Comparison of ENCODE assay signal across 13 cellular contexts in genomic region chr21:41932191-41932575, GRCh38. TPM values are rescaled to one million over a fixed set of nuclear protein-coding genes. Genes with fewer than 3 reads are reported as not detected.
DNase-seq lines count a peak whose midpoint lies in the region; ATAC-seq, FAIRE-seq and TF ChIP-seq lines count a peak whose summit lies in the region.
"Had no signal": no experiment of that assay in that cellular context is flagged by ENCODE, and none has a peak within 500 bp of the region (broad histone marks: within the 10 kb centered on the region; RNA-seq: fewer than 3 reads in every experiment).

No MANE protein-coding gene starts in this region.

- no peak overlapping the region for H3K27ac Mint-ChIP-seq in Calu3 (ENCODE audit: unreplicated experiment)
- H3K27ac Mint-ChIP-seq: activated T-helper 17 cell treated with anti-CD3 and anti-CD28 coated beads, Interleukin-2, amount 50 U/mL, for 72 hours; stimulated activated effector memory CD8-positive, alpha-beta T cell treated with anti-CD3 and anti-CD28 coated beads, Interleukin-12 subunit alpha, Interleukin-12 subunit beta, amount 100 ng/mL, for 72 hours had no signal

- H3K4me2 ChIP-seq in HepG2 (ENCODE audit: low read depth, low read length) (peak overlapping the region; percentile 71), hepatocyte (peak overlapping the region; percentile 33)

- H3K4me1 ChIP-seq in HepG2 (ENCODE audit: insufficient read depth, low read length) (peaks cover 51% of the 10 kb centered on the region), right lobe of liver (peaks cover 0 to 11% (median 5%) of the 10 kb centered on the region in 4 donors), hepatocyte (ENCODE audit: insufficient read depth) (peaks cover 19% of the 10 kb centered on the region)

- H3K4me3 ChIP-seq in HepG2 (replicated peaks in 1 of 3; ENCODE audit: insufficient read depth in 1 of 3, low read depth in 2 of 3, low read length in 3 of 3) (peak overlapping the region in 1 of 3 experiments; percentile 59; a peak in 3 of 6 replicates), right lobe of liver (no peak overlapping the region), astrocyte of the cerebellum (ENCODE audit: low read depth, low read length) (no peak overlapping the region), hepatocyte (no peak overlapping the region)
- H3K4me3 ChIP-seq: esophagus muscularis mucosa had no signal

- H3K36me3 Mint-ChIP-seq in Calu3 (ENCODE audit: insufficient read depth, unreplicated experiment) = no peaks in the 10 kb centered on the region
- H3K36me3 Mint-ChIP-seq: stimulated activated effector memory CD8-positive, alpha-beta T cell treated with anti-CD3 and anti-CD28 coated beads, Interleukin-12 subunit alpha, Interleukin-12 subunit beta, amount 100 ng/mL, for 72 hours had no signal

- TF ChIP-seq POLR2A in HepG2 (IDR thresholded peaks at IDR 0.05; ENCODE audit: insufficient read depth in 1 of 2, low read depth in 2 of 2, low read length in 2 of 2) (no peak), right lobe of liver (IDR thresholded peaks at IDR 0.05) (no peak)

- H3K9me2 ChIP-seq in hepatocyte (replicated peaks; ENCODE audit: insufficient read depth) = no peaks in the 10 kb centered on the region

- BruUV-seq in HepG2 (replicated peaks; lab: Mats Ljungman, UMichigan) = no TSS peak
- no TSS peak for BruUV-seq in Calu3 (replicated peaks; lab: Mats Ljungman, UMichigan)

- no peak for FAIRE-seq in HepG2 (lab: Jason Lieb, UNC)

- H3K9ac ChIP-seq in HepG2 (ENCODE audit: insufficient read depth, low read depth, low read length) = no peak overlapping the region

- in situ Hi-C loops in HepG2 (cut with HindIII; ENCODE audit: extremely low pct_ligation_motif_present, low pct_unique_long_range_greater_than_20kb) = no loop called here
- in situ Hi-C loops in astrocyte of the cerebellum (cut with HindIII; ENCODE audit: low sequenced_read_pairs) = loop anchor here (25.0 kb wide), 2 partner anchors 155 to 320 kb away; no protein-coding TSS in a partner anchor

- H3K27ac ChIP-seq in HepG2 (ENCODE audit: extremely low read length, insufficient read depth, low read length) (peak overlapping the region; percentile 52), right lobe of liver (no peak overlapping the region), hepatocyte (no peak overlapping the region)

- no peak overlapping the region for H3K4me3 Mint-ChIP-seq in Calu3 (ENCODE audit: low read depth, unreplicated experiment)
- H3K4me3 Mint-ChIP-seq: activated T-helper 17 cell treated with anti-CD3 and anti-CD28 coated beads, Interleukin-2, amount 50 U/mL, for 72 hours; CD4-positive, CD25-positive, alpha-beta regulatory T cell; stimulated activated effector memory CD8-positive, alpha-beta T cell treated with anti-CD3 and anti-CD28 coated beads, Interleukin-12 subunit alpha, Interleukin-12 subunit beta, amount 100 ng/mL, for 72 hours had no signal

- H3K79me2 ChIP-seq in HepG2 (ENCODE audit: insufficient read depth, low read length) = peaks cover 7% of the 10 kb centered on the region
- H3K79me2 ChIP-seq in hepatocyte = no peaks in the 10 kb centered on the region

- POLR2A ChIA-PET in HepG2 (lab: Yijun Ruan, JAX) = interaction anchor here (1.1 to 2.8 kb wide), 4 partner anchors 20 to 42 kb away, joined by 3 to 14 read pairs (median 6); no protein-coding TSS in a partner anchor

- H3K27me3 ChIP-seq in HepG2 (ENCODE audit: control insufficient read depth in 1 of 2, insufficient read depth in 2 of 2, low read length in 2 of 2) = no peaks in the 10 kb centered on the region
- no peaks in the 10 kb centered on the region for H3K27me3 ChIP-seq in right lobe of liver
- no peaks in the 10 kb centered on the region for H3K27me3 ChIP-seq in hepatocyte
- H3K27me3 ChIP-seq: esophagus muscularis mucosa had no signal

- DNase-seq in HepG2 (ENCODE audit: low spot score) (no peak), right lobe of liver (no peak), astrocyte of the cerebellum (ENCODE audit: low read depth) (peak; percentile 61), hepatocyte (ENCODE audit: low spot score) (peak; percentile 22), retina (no peak), T-helper 9 cell (no peak), Calu3 (no peak), SKM-1 (lab: John Stamatoyannopoulos, UW; ENCODE audit: unreplicated experiment) (no peak)
- DNase-seq: CD4-positive, CD25-positive, alpha-beta regulatory T cell; nucleus accumbens had no signal

- no peak for TF ChIP-seq RAD21 in HepG2 (CRISPR knock-in tag; IDR thresholded peaks at IDR 0.05)

- no peaks in the 10 kb centered on the region for H3K9me3 Mint-ChIP-seq in Calu3 (ENCODE audit: low read depth, unreplicated experiment)
- H3K9me3 Mint-ChIP-seq: activated T-helper 17 cell treated with anti-CD3 and anti-CD28 coated beads, Interleukin-2, amount 50 U/mL, for 72 hours; stimulated activated effector memory CD8-positive, alpha-beta T cell treated with anti-CD3 and anti-CD28 coated beads, Interleukin-12 subunit alpha, Interleukin-12 subunit beta, amount 100 ng/mL, for 72 hours had no signal

- H3K36me3 ChIP-seq in HepG2 (replicated peaks in 1 of 2; ENCODE audit: control insufficient read depth in 1 of 2, insufficient read depth in 2 of 2, low read length in 2 of 2) = no peaks in the 10 kb centered on the region; a peak in 1 of 5 replicates
- no peaks in the 10 kb centered on the region for H3K36me3 ChIP-seq in right lobe of liver
- no peaks in the 10 kb centered on the region for H3K36me3 ChIP-seq in hepatocyte (replicated peaks; ENCODE audit: insufficient read depth, low read depth)
- H3K36me3 ChIP-seq: esophagus muscularis mucosa had no signal

- peak; percentile 49 for TF ChIP-seq CTCF in HepG2 (CRISPR knock-in tag; IDR thresholded peaks at IDR 0.05)
- no peak for TF ChIP-seq CTCF in right lobe of liver (IDR thresholded peaks at IDR 0.05)
- TF ChIP-seq CTCF in astrocyte of the cerebellum (IDR thresholded peaks at IDR 0.05; ENCODE audit: low read depth, low read length, missing control alignments) = peak; percentile 41
- no peak for TF ChIP-seq CTCF in hepatocyte (IDR thresholded peaks at IDR 0.05; ENCODE audit: poor library complexity)
- TF ChIP-seq CTCF in Calu3 (IDR thresholded peaks at IDR 0.05; ENCODE audit: unreplicated experiment) = no peak

- H3K9me3 ChIP-seq in HepG2 (ENCODE audit: low read length) = no peaks in the 10 kb centered on the region
- H3K9me3 ChIP-seq in right lobe of liver = no peaks in the 10 kb centered on the region
- H3K9me3 ChIP-seq in hepatocyte (ENCODE audit: low read depth) = no peaks in the 10 kb centered on the region
- H3K9me3 ChIP-seq: esophagus muscularis mucosa had no signal

- WGBS in HepG2 (ENCODE audit: low lambda C conversion rate) = 53% methylated on average over 13 of the region's 13 CpGs
- WGBS in right lobe of liver (ENCODE audit: insufficient coverage, low coverage, low lambda C conversion rate, missing lambda C conversion rate) = 64% methylated on average over 8 of the region's 13 CpGs
- 86% methylated on average over 13 of the region's 13 CpGs for WGBS in hepatocyte (ENCODE audit: low lambda C conversion rate, missing lambda C conversion rate)

- no peaks in the 10 kb centered on the region for H3K27me3 Mint-ChIP-seq in Calu3 (ENCODE audit: unreplicated experiment)

- ATAC-seq in HepG2 = peak; percentile 73
- no peak for ATAC-seq in right lobe of liver
- ATAC-seq: activated T-helper 17 cell treated with anti-CD3 and anti-CD28 coated beads, Interleukin-2, amount 50 U/mL, for 72 hours; stimulated activated effector memory CD8-positive, alpha-beta T cell treated with anti-CD3 and anti-CD28 coated beads, Interleukin-12 subunit alpha, Interleukin-12 subunit beta, amount 100 ng/mL, for 72 hours had no signal

- H4K20me1 ChIP-seq in HepG2 (ENCODE audit: insufficient read depth, low read length) (no peaks in the 10 kb centered on the region), hepatocyte (ENCODE audit: insufficient read depth, poor library complexity, severe bottlenecking) (no peaks in the 10 kb centered on the region)

- H2AFZ ChIP-seq in HepG2 (ENCODE audit: low read length) (no peak overlapping the region), hepatocyte (no peak overlapping the region)

- CTCF ChIA-PET in HepG2 (lab: Yijun Ruan, JAX; ENCODE audit: low intra/inter-chr PET ratio, low total read pairs) = no interaction called here
- CTCF ChIA-PET in Calu3 (lab: Charles Lee) = no interaction called here

- intact Hi-C loops in HepG2 (cut with micrococcal nuclease; ENCODE audit: unreplicated experiment) = loop anchor here (2.0 kb wide), 1 partner anchor 25 kb away; no protein-coding TSS in a partner anchor
- intact Hi-C loops in right lobe of liver (cut with DNase I) = no loop called here
- intact Hi-C loops in Calu3 (cut with micrococcal nuclease; ENCODE audit: unreplicated experiment) = no loop called here

- peaks cover 9% of the 10 kb centered on the region for H3K4me1 Mint-ChIP-seq in Calu3 (ENCODE audit: low read depth, unreplicated experiment)
- H3K4me1 Mint-ChIP-seq: activated T-helper 17 cell treated with anti-CD3 and anti-CD28 coated beads, Interleukin-2, amount 50 U/mL, for 72 hours had no signal

- no peak for TF ChIP-seq EP300 in HepG2 (IDR thresholded peaks at IDR 0.05; ENCODE audit: low read depth in 2 of 2, low read length in 2 of 2)
- TF ChIP-seq EP300 in HepG2 (CRISPR knock-in tag; IDR thresholded peaks at IDR 0.05; ENCODE audit: borderline replicate concordance) = no peak

RNA-seq across cellular contexts. Expression of gene C2CD2, which starts 21.6 kb away (rescaled TPM):
- 10.4 and 12.5 TPM in 2 replicates for total RNA-seq in HepG2 (2016; rRNA removed; fragmentation: Illumina TruSeq; extraction: Trizol)
- 7.3 and 11.5 TPM in 2 replicates for total RNA-seq in HepG2 (2016; cell fraction: cytosol; rRNA removed; fragmentation: Illumina TruSeq; extraction: Trizol; ENCODE audit: low read depth)
- 10.9 and 12.2 TPM in 2 replicates for total RNA-seq in HepG2 (2016; cell fraction: insoluble cytoplasmic fraction; rRNA removed; fragmentation: Illumina TruSeq; extraction: Trizol)
- 9.5 and 12.2 TPM in 2 replicates for total RNA-seq in HepG2 (2016; cell fraction: membrane; rRNA removed; fragmentation: Illumina TruSeq; extraction: Trizol)
- total RNA-seq in HepG2 (2016; cell fraction: nucleus; rRNA removed; fragmentation: Illumina TruSeq; extraction: Trizol) = 14.5 and 19.4 TPM in 2 replicates
- polyA plus RNA-seq in HepG2 (2011; rRNA removed) = 19.5 and 19.7 TPM in 2 replicates
- 11.6 and 12.9 TPM in 2 replicates for polyA plus RNA-seq in HepG2 (2011; cell fraction: cytosol; rRNA removed)
- polyA plus RNA-seq in HepG2 (2011; cell fraction: nucleus; rRNA removed) = 29.5 and 36.3 TPM in 2 replicates
- 8.1 and 8.7 TPM in 2 replicates for polyA plus RNA-seq in HepG2 (2012)
- polyA plus RNA-seq in HepG2 (2016; cell fraction: cytosol; fragmentation: Illumina TruSeq; extraction: Trizol; ENCODE audit: low read depth) = 1.3 and 1.9 TPM in 2 replicates
- 7.6 and 8.0 TPM in 2 replicates for polyA plus RNA-seq in HepG2 (2016; cell fraction: insoluble cytoplasmic fraction; fragmentation: Illumina TruSeq; extraction: Trizol; ENCODE audit: low read depth)
- polyA plus RNA-seq in HepG2 (2016; cell fraction: membrane; fragmentation: Illumina TruSeq; extraction: Trizol; ENCODE audit: low read depth) = 3.9 and 4.6 TPM in 2 replicates
- 22.5 and 23.5 TPM in 2 replicates for polyA plus RNA-seq in HepG2 (2016; cell fraction: nucleus; fragmentation: Illumina TruSeq; extraction: Trizol; ENCODE audit: insufficient read depth, low read depth)
- polyA minus RNA-seq in HepG2 (2011; rRNA and poly(A)+ RNA removed; ENCODE audit: low replicate concordance) = 80.5 and 82.8 TPM in 2 replicates
- polyA minus RNA-seq in HepG2 (2011; cell fraction: cytosol; rRNA and poly(A)+ RNA removed) = 15.5 and 21.5 TPM in 2 replicates
- 34.5 and 38.3 TPM in 2 replicates for polyA minus RNA-seq in HepG2 (2011; cell fraction: nucleus; rRNA and poly(A)+ RNA removed)
- 10 to 100 TPM in 1 of 6 experiments, 1 to 10 TPM in 5; 7.3 to 11.4 (median 8.3) TPM for total RNA-seq in right lobe of liver
- total RNA-seq in hepatocyte = 8.6 and 13.9 TPM in 2 replicates
- 6.4 and 7.3 TPM in 2 replicates for polyA plus RNA-seq in hepatocyte
- 13.6 and 15.8 TPM in 2 replicates for total RNA-seq in Calu3 (2022)

RNA-seq across cellular contexts. Expression of gene PRDM15, which starts 53.0 kb away (rescaled TPM):
- total RNA-seq in HepG2 (2016; rRNA removed; fragmentation: Illumina TruSeq; extraction: Trizol) (4.0 and 4.2 TPM in 2 replicates), right lobe of liver (1 to 10 TPM; 1.9 to 4.0 (median 2.7) TPM), hepatocyte (3.1 and 4.7 TPM in 2 replicates), Calu3 (2022) (10.1 and 10.4 TPM in 2 replicates)
- total RNA-seq in HepG2 (2016; cell fraction: cytosol; rRNA removed; fragmentation: Illumina TruSeq; extraction: Trizol; ENCODE audit: low read depth) = 1.2 and 1.5 TPM in 2 replicates
- 3.0 and 4.8 TPM in 2 replicates for total RNA-seq in HepG2 (2016; cell fraction: insoluble cytoplasmic fraction; rRNA removed; fragmentation: Illumina TruSeq; extraction: Trizol)
- total RNA-seq in HepG2 (2016; cell fraction: membrane; rRNA removed; fragmentation: Illumina TruSeq; extraction: Trizol) = 1.9 TPM in 2 replicates
- total RNA-seq in HepG2 (2016; cell fraction: nucleus; rRNA removed; fragmentation: Illumina TruSeq; extraction: Trizol) = 8.4 and 8.5 TPM in 2 replicates
- polyA plus RNA-seq in HepG2 (2011; rRNA removed) (6.9 and 8.7 TPM in 2 replicates), hepatocyte (2.5 and 3.0 TPM in 2 replicates)
- 1.9 and 2.1 TPM in 2 replicates for polyA plus RNA-seq in HepG2 (2011; cell fraction: cytosol; rRNA removed)
- polyA plus RNA-seq in HepG2 (2011; cell fraction: nucleus; rRNA removed) = 29.0 and 46.2 TPM in 2 replicates
- 2.7 and 2.8 TPM in 2 replicates for polyA plus RNA-seq in HepG2 (2012)
- polyA plus RNA-seq in HepG2 (2016; cell fraction: cytosol; fragmentation: Illumina TruSeq; extraction: Trizol; ENCODE audit: low read depth) = 0.29 and 0.34 TPM in 2 replicates
- 2.1 and 3.3 TPM in 2 replicates for polyA plus RNA-seq in HepG2 (2016; cell fraction: insoluble cytoplasmic fraction; fragmentation: Illumina TruSeq; extraction: Trizol; ENCODE audit: low read depth)
- 0.50 and 0.78 TPM in 2 replicates for polyA plus RNA-seq in HepG2 (2016; cell fraction: membrane; fragmentation: Illumina TruSeq; extraction: Trizol; ENCODE audit: low read depth)
- polyA plus RNA-seq in HepG2 (2016; cell fraction: nucleus; fragmentation: Illumina TruSeq; extraction: Trizol; ENCODE audit: insufficient read depth, low read depth) = 15.5 and 16.6 TPM in 2 replicates
- 15.6 and 28.2 TPM in 2 replicates for polyA minus RNA-seq in HepG2 (2011; rRNA and poly(A)+ RNA removed; ENCODE audit: low replicate concordance)
- polyA minus RNA-seq in HepG2 (2011; cell fraction: cytosol; rRNA and poly(A)+ RNA removed) = 3.9 and 5.9 TPM in 2 replicates
- polyA minus RNA-seq in HepG2 (2011; cell fraction: nucleus; rRNA and poly(A)+ RNA removed) = 10.0 and 10.2 TPM in 2 replicates

Comparison
In these comparisons a context has a peak if more than half of its experiments do, and no peak if none do; other contexts are left out.
1. CTCF ChIP-seq: peak in HepG2 (single experiment) and astrocyte of the cerebellum (single experiment); none in right lobe of liver (0 of 4), hepatocyte (single experiment) and Calu3 (single experiment).
2. DNase-seq: peak in astrocyte of the cerebellum (single experiment) and hepatocyte (single experiment); none in HepG2 (single experiment), right lobe of liver (0 of 3), retina (single experiment), T-helper 9 cell (single experiment), Calu3 (single experiment) and SKM-1 (single experiment).